1 cellular context compared by ENCODE assay signal in genomic region chr11:65919151-65920034, GRCh38.
TF ChIP-seq lines count a peak whose summit lies in the region.

Gene DRAP1 (plus strand): TSS chr11:65919426. CDS start chr11:65919502, 76 bp downstream.

TF ChIP-seq in H1, 55 proteins besides CTCF, POLR2A, EP300 and RAD21:
- TF ChIP-seq POU5F1 (IDR thresholded peaks at IDR 0.05; ENCODE audit: low read depth, low read length) (no peak), MAFK (IDR thresholded peaks at IDR 0.05; ENCODE audit: low read depth, low read length) (peak; percentile 2; the same call in 1 of the 2 replicates), RFX5 (IDR thresholded peaks at IDR 0.05; ENCODE audit: borderline replicate concordance, low read depth, low read length) (no peak), TBP (IDR thresholded peaks at IDR 0.05; ENCODE audit: low read depth, low read length) (0 out of 2 replicates have a peak, but pooled peaks have one; percentile 40), TEAD4 (IDR thresholded peaks at IDR 0.05; ENCODE audit: low read depth, low read length) (peak; percentile 49; the same call in 1 of the 2 replicates), KDM5A (IDR thresholded peaks at IDR 0.05; ENCODE audit: low read length) (no peak), CHD2 (IDR thresholded peaks at IDR 0.05; ENCODE audit: low read length) (peak; percentile 67; the same call in 1 of the 2 replicates), EZH2 (IDR thresholded peaks at IDR 0.05; ENCODE audit: low read depth, low read length, severe bottlenecking) (no peak), NRF1 (IDR thresholded peaks at IDR 0.05; ENCODE audit: low read depth, low read length) (no peak), SIRT6 (IDR thresholded peaks at IDR 0.05; ENCODE audit: low read length) (no peak), RBBP5 (IDR thresholded peaks at IDR 0.05; ENCODE audit: borderline replicate concordance, low read depth, low read length) (peak; percentile 22; the same call in 1 of the 2 replicates), GABPA (IDR thresholded peaks at IDR 0.05; ENCODE audit: borderline replicate concordance, insufficient read depth, low read length) (0 out of 2 replicates have a peak, but pooled peaks have one; percentile 61), POLR2AphosphoS5 (IDR thresholded peaks at IDR 0.05; ENCODE audit: low read depth, low read length) (no peak), SUZ12 (IDR thresholded peaks at IDR 0.05; ENCODE audit: low read length) (no peak), BRCA1 (IDR thresholded peaks at IDR 0.05; ENCODE audit: low read depth, low read length) (no peak), BACH1 (IDR thresholded peaks at IDR 0.05; ENCODE audit: low read length) (no peak; the same call in 1 of the 2 replicates), CBX8 (IDR thresholded peaks at IDR 0.05; ENCODE audit: borderline replicate concordance, low read depth, low read length) (no peak), RXRA (IDR thresholded peaks at IDR 0.05; ENCODE audit: insufficient read depth, low read depth, low read length) (no peak), CEBPB (IDR thresholded peaks at IDR 0.05; ENCODE audit: low read depth, low read length) (no peak), SP2 (IDR thresholded peaks at IDR 0.05; ENCODE audit: low read length) (0 out of 2 replicates have a peak, but pooled peaks have one; percentile 11), CBX5 (IDR thresholded peaks at IDR 0.05; ENCODE audit: low read depth, low read length) (no peak), ATF3 (IDR thresholded peaks at IDR 0.05; ENCODE audit: insufficient read depth, low read depth, low read length) (no peak), SP4 (IDR thresholded peaks at IDR 0.05; ENCODE audit: low read length) (peak; percentile 93), KDM4A (IDR thresholded peaks at IDR 0.05; ENCODE audit: low read depth, low read length, severe bottlenecking) (peak; percentile 53), JUND (IDR thresholded peaks at IDR 0.05; ENCODE audit: low read length) (no peak), E2F6 (IDR thresholded peaks at IDR 0.05) (peak; percentile 88), GTF2F1 (IDR thresholded peaks at IDR 0.05; ENCODE audit: borderline replicate concordance, low read depth, low read length) (no peak), ZNF274 (IDR thresholded peaks at IDR 0.05; ENCODE audit: borderline replicate concordance, extremely low read depth, low read length) (no peak), KDM1A (IDR thresholded peaks at IDR 0.05; ENCODE audit: borderline replicate concordance, low read length) (peak; percentile 11; the same call in 1 of the 2 replicates), JUN (IDR thresholded peaks at IDR 0.05; ENCODE audit: low read depth, low read length) (no peak), MAX (IDR thresholded peaks at IDR 0.05) (peak; percentile 80), TAF7 (optimal IDR thresholded peaks at IDR 0.05; ENCODE audit: borderline replicate concordance, low read depth, low read length) (peak; percentile 58), BCL11A (IDR thresholded peaks at IDR 0.05; ENCODE audit: low read depth in 2 of 2, low read length in 2 of 2) (peak in 1 of 2 experiments; percentile 15), NANOG (IDR thresholded peaks at IDR 0.05; ENCODE audit: insufficient read depth, low read depth, low read length, poor library complexity, severe bottlenecking) (no peak), TCF12 (IDR thresholded peaks at IDR 0.05; ENCODE audit: low read depth, low read length) (peak; percentile 38; the same call in 1 of the 2 replicates), CHD1 (IDR thresholded peaks at IDR 0.05; ENCODE audit: low read depth, low read length) (no peak), EGR1 (IDR thresholded peaks at IDR 0.05; ENCODE audit: borderline replicate concordance, low read depth, low read length) (peak; percentile 100), RNF2 (IDR thresholded peaks at IDR 0.05; ENCODE audit: borderline replicate concordance, low read depth, low read length, missing control alignments, poor library complexity, severe bottlenecking) (no peak), CHD7 (IDR thresholded peaks at IDR 0.05; ENCODE audit: insufficient replicate concordance, low read length) (no peak), YY1 (IDR thresholded peaks at IDR 0.05; ENCODE audit: low read depth, low read length) (no peak), SIN3A (conservative IDR thresholded peaks at IDR 0.05 in 1 of 2, IDR thresholded peaks at IDR 0.05 in 1 of 2; ENCODE audit: low read depth in 1 of 2, low read length in 2 of 2) (peak; percentile 76 to 91; a peak in 3 of 4 replicates), HDAC2 (IDR thresholded peaks at IDR 0.05; ENCODE audit: borderline replicate concordance in 1 of 2, low read depth in 2 of 2, low read length in 2 of 2) (peak in 1 of 2 experiments; percentile 16; a peak in 1 of 4 replicates), USF2 (IDR thresholded peaks at IDR 0.05; ENCODE audit: low read length) (no peak), SRF (IDR thresholded peaks at IDR 0.05; ENCODE audit: low read depth, low read length) (peak; percentile 32; the same call in 1 of the 2 replicates), FOSL1 (IDR thresholded peaks at IDR 0.05; ENCODE audit: insufficient read depth, low read depth, low read length) (peak; percentile 100), ASH2L (IDR thresholded peaks at IDR 0.05; ENCODE audit: low read length) (peak; percentile 66), PHF8 (conservative IDR thresholded peaks at IDR 0.05; ENCODE audit: low read depth, low read length) (peak; percentile 52), CREB1 (IDR thresholded peaks at IDR 0.05) (peak; percentile 83), SP1 (IDR thresholded peaks at IDR 0.05; ENCODE audit: low read depth, low read length) (peak; percentile 97), SIX5 (IDR thresholded peaks at IDR 0.05; ENCODE audit: low read depth, low read length) (no peak), ATF2 (IDR thresholded peaks at IDR 0.05; ENCODE audit: low read length) (peak; percentile 75; the same call in 1 of the 2 replicates), TAF1 (IDR thresholded peaks at IDR 0.05; ENCODE audit: low read depth, low read length) (peak; percentile 71), SAP30 (IDR thresholded peaks at IDR 0.05; ENCODE audit: insufficient read depth, insufficient replicate concordance, low read length) (no peak), HDAC6 (IDR thresholded peaks at IDR 0.05; ENCODE audit: low read depth, low read length) (no peak), CTBP2 (IDR thresholded peaks at IDR 0.05; ENCODE audit: borderline replicate concordance, insufficient read depth, insufficient read length, low read length) (peak; percentile 77)
